24 cellular contexts compared by ENCODE assay signal in genomic region chr10:24858908-24859270, GRCh38.
DNase-seq lines count a peak whose midpoint lies in the region; ATAC-seq, FAIRE-seq and TF ChIP-seq lines count a peak whose summit lies in the region.
"Had no signal": no experiment of that assay in that cellular context is flagged by ENCODE, and none has a peak within 500 bp of the region (broad histone marks: within the 10 kb centered on the region; RNA-seq: fewer than 3 reads in every experiment).

No MANE protein-coding gene starts in this region.

- no peak for TF ChIP-seq EP300 in H1 (IDR thresholded peaks at IDR 0.05; ENCODE audit: borderline replicate concordance in 1 of 2, low read depth in 2 of 2, low read length in 2 of 2)

- BruUV-seq in PC-9 (replicated peaks; lab: Mats Ljungman, UMichigan) = no TSS peak

- no peak overlapping the region for H3K27ac ChIP-seq in GM23338 (ENCODE audit: low read depth)
- H3K27ac ChIP-seq in PC-9 = peak overlapping the region; percentile 16; the same call in 1 of the 2 replicates
- H3K27ac ChIP-seq in H1 (ENCODE audit: low read depth, low read length) = no peak overlapping the region
- H3K27ac ChIP-seq in prostate gland = no peak overlapping the region
- H3K27ac ChIP-seq: body of pancreas, esophagus squamous epithelium, gastroesophageal sphincter, parathyroid adenoma, right lobe of liver, stomach, tibial nerve had no signal

- TF ChIP-seq RAD21 in H1 (IDR thresholded peaks at IDR 0.05 in 1 of 2, conservative IDR thresholded peaks at IDR 0.05 in 1 of 2; ENCODE audit: low read depth in 2 of 2, low read length in 2 of 2) = no peak

- intact Hi-C loops in PC-9 (cut with micrococcal nuclease; ENCODE audit: unreplicated experiment) (no loop called here), prostate gland (cut with DNase I) (no loop called here)

- no peak overlapping the region for H2BK20ac ChIP-seq in H1 (ENCODE audit: low read length)

- H3K23ac ChIP-seq in H1 (ENCODE audit: insufficient read length) = no peak overlapping the region

- H2BK120ac ChIP-seq in H1 (replicated peaks; ENCODE audit: low read depth, low read length) = no peak overlapping the region

- 0 out of 3 replicates have a peak, but pooled peaks cover 4% of the 10 kb centered on the region for H3K9me3 Mint-ChIP-seq in GM23338
- peaks cover 6% of the 10 kb centered on the region for H3K9me3 Mint-ChIP-seq in osteocyte (ENCODE audit: unreplicated experiment)
- H3K9me3 Mint-ChIP-seq: activated CD4-positive, alpha-beta memory T cell treated with anti-CD3 and anti-CD28 coated beads, Interleukin-2, amount 10 ng/mL, durations not matched to agents 7 days and 5 days; activated naive CD8-positive, alpha-beta T cell treated with anti-CD3 and anti-CD28 coated beads, Interleukin-2, amount 50 U/mL, for 24 hours; natural killer cell had no signal

- no peak overlapping the region for H3K14ac ChIP-seq in H1 (ENCODE audit: insufficient read length)

- H3K27ac Mint-ChIP-seq in GM23338 (no peak overlapping the region), osteocyte (ENCODE audit: unreplicated experiment) (peak overlapping the region; percentile 67)
- H3K27ac Mint-ChIP-seq: activated CD4-positive, alpha-beta memory T cell treated with anti-CD3 and anti-CD28 coated beads, Interleukin-2, amount 10 ng/mL, durations not matched to agents 7 days and 5 days; activated naive CD8-positive, alpha-beta T cell treated with anti-CD3 and anti-CD28 coated beads, Interleukin-2, amount 50 U/mL, for 24 hours; natural killer cell had no signal

- H3K4me2 ChIP-seq in GM23338 = peak overlapping the region; percentile 48; the same call in 1 of the 2 replicates
- peak overlapping the region; percentile 45; the same call in 1 of the 2 replicates for H3K4me2 ChIP-seq in PC-9
- H3K4me2 ChIP-seq in H1 (ENCODE audit: insufficient read depth in 1 of 2, low read depth in 2 of 2, low read length in 2 of 2) = peak overlapping the region in 1 of 2 experiments; percentile 49; a peak in 1 of 4 replicates

- no peak for FAIRE-seq in H1 (lab: Jason Lieb, UNC)

- H3K36me3 ChIP-seq in GM23338 (ENCODE audit: insufficient read depth) (no peaks in the 10 kb centered on the region), PC-9 (ENCODE audit: low read depth) (no peaks in the 10 kb centered on the region), H1 (ENCODE audit: control insufficient read depth in 2 of 4, insufficient read depth in 4 of 4, low read length in 3 of 4) (no peaks in the 10 kb centered on the region), prostate gland (no peaks in the 10 kb centered on the region)
- H3K36me3 ChIP-seq: esophagus squamous epithelium, gastroesophageal sphincter, right lobe of liver, stomach, tibial nerve had no signal

- no peak overlapping the region; the same call in 1 of the 2 replicates for H2BK15ac ChIP-seq in H1 (ENCODE audit: low read length)

- H4K91ac ChIP-seq in H1 (replicated peaks; ENCODE audit: insufficient read length, low read length) = no peak overlapping the region

- H2AFZ ChIP-seq in GM23338 (peak overlapping the region; percentile 19; the same call in 1 of the 2 replicates), PC-9 (no peak overlapping the region), H1 (ENCODE audit: low read length) (peak overlapping the region; percentile 74)
- H2AFZ ChIP-seq: parathyroid adenoma had no signal

- H3K23me2 ChIP-seq in H1 (ENCODE audit: low read depth, low read length) = no peaks in the 10 kb centered on the region

- H3K56ac ChIP-seq in H1 (replicated peaks; ENCODE audit: insufficient read length, low read depth, low read length) = no peak overlapping the region

- POLR2A ChIA-PET in PC-9 (lab: Charles Lee; ENCODE audit: unreplicated experiment) = no interaction called here
- POLR2A ChIA-PET in H1 (lab: Charles Lee; ENCODE audit: partially characterized antibody) = no interaction called here

- H2BK5ac ChIP-seq in H1 (ENCODE audit: low read depth, low read length) = no peak overlapping the region

- peaks cover 25% of the 10 kb centered on the region for H3K4me1 Mint-ChIP-seq in GM23338
- H3K4me1 Mint-ChIP-seq in osteocyte (ENCODE audit: unreplicated experiment) = peaks cover 25% of the 10 kb centered on the region
- H3K4me1 Mint-ChIP-seq: natural killer cell had no signal

- H4K20me1 ChIP-seq in GM23338 (replicated peaks; ENCODE audit: insufficient read depth) (no peaks in the 10 kb centered on the region), PC-9 (ENCODE audit: insufficient read depth) (no peaks in the 10 kb centered on the region), H1 (replicated peaks in 1 of 2; ENCODE audit: control insufficient read depth in 1 of 2, insufficient read depth in 2 of 2, low read length in 2 of 2) (no peaks in the 10 kb centered on the region)

- H3K9me3 ChIP-seq in PC-9 (ENCODE audit: insufficient read depth, low read depth) (no peaks in the 10 kb centered on the region), H1 (ENCODE audit: insufficient read depth in 2 of 2, low read depth in 1 of 2, low read length in 1 of 2) (no peaks in the 10 kb centered on the region), prostate gland (no peaks in the 10 kb centered on the region)
- H3K9me3 ChIP-seq: body of pancreas, esophagus squamous epithelium, gastroesophageal sphincter, right lobe of liver, stomach had no signal

- H3K79me1 ChIP-seq in H1 (ENCODE audit: low read depth, low read length) = no peaks in the 10 kb centered on the region

- H3K9me2 ChIP-seq in GM23338 (ENCODE audit: insufficient read depth) = no peaks in the 10 kb centered on the region
- no peaks in the 10 kb centered on the region for H3K9me2 ChIP-seq in PC-9 (ENCODE audit: insufficient read depth)

- CTCF ChIA-PET in PC-9 (lab: Charles Lee) (interaction anchor here (0.9 kb wide), 1 partner anchor 10 kb away, joined by 3 read pairs; no protein-coding TSS in a partner anchor), H1 (lab: Charles Lee; ENCODE audit: partially characterized antibody) (interaction anchor here (0.6 to 2.4 kb wide), 5 partner anchors 10 to 131 kb away, joined by 3 to 12 read pairs (median 3); no protein-coding TSS in a partner anchor)

- H3F3A ChIP-seq in GM23338 (replicated peaks; ENCODE audit: low read depth) (no peaks in the 10 kb centered on the region), PC-9 (ENCODE audit: insufficient read depth, low read depth) (peaks cover 21% of the 10 kb centered on the region)

- H3K9ac ChIP-seq in H1 (replicated peaks in 1 of 4; ENCODE audit: extremely low read depth in 1 of 4, low read depth in 3 of 4, low read length in 3 of 4) = no peak overlapping the region
- H3K9ac ChIP-seq: parathyroid adenoma had no signal

- TF ChIP-seq POLR2A in H1 (IDR thresholded peaks at IDR 0.05; ENCODE audit: control extremely low read depth in 1 of 2, low read depth in 2 of 2, low read length in 2 of 2) (no peak), prostate gland (IDR thresholded peaks at IDR 0.05) (no peak)

- H3K4me3 Mint-ChIP-seq in GM23338 = no peak overlapping the region
- no peak overlapping the region for H3K4me3 Mint-ChIP-seq in osteocyte (ENCODE audit: unreplicated experiment)
- H3K4me3 Mint-ChIP-seq: activated CD4-positive, alpha-beta memory T cell treated with anti-CD3 and anti-CD28 coated beads, Interleukin-2, amount 10 ng/mL, durations not matched to agents 7 days and 5 days; activated naive CD8-positive, alpha-beta T cell treated with anti-CD3 and anti-CD28 coated beads, Interleukin-2, amount 50 U/mL, for 24 hours; natural killer cell had no signal

- H4K5ac ChIP-seq in H1 (ENCODE audit: insufficient read length, low read depth, low read length) = no peak overlapping the region

- 52% methylated on average over 4 of the region's 4 CpGs; no CpG with 5 or more reads in 1 of the 2 experiments for WGBS in H1 (ENCODE audit: extremely low coverage in 1 of 2, insufficient coverage in 1 of 2, insufficient read length in 1 of 2, insufficient replicate concordance in 2 of 2, low coverage in 1 of 2, low lambda C conversion rate in 2 of 2, missing lambda C conversion rate in 1 of 2), 2 experiments
- WGBS in prostate gland = 84% methylated on average over 4 of the region's 4 CpGs

- H3K27me3 ChIP-seq in GM23338 (ENCODE audit: insufficient read depth) (no peaks in the 10 kb centered on the region), PC-9 (ENCODE audit: insufficient read depth, low read depth) (no peaks in the 10 kb centered on the region), H1 (replicated peaks in 1 of 4; ENCODE audit: control insufficient read depth in 3 of 4, extremely low read depth in 1 of 4, insufficient read depth in 3 of 4, low read length in 3 of 4) (no peaks in the 10 kb centered on the region), prostate gland (replicated peaks; ENCODE audit: insufficient read depth) (no peaks in the 10 kb centered on the region)
- H3K27me3 ChIP-seq: body of pancreas, esophagus squamous epithelium, gastroesophageal sphincter, right lobe of liver, stomach had no signal

- H3K18ac ChIP-seq in H1 (ENCODE audit: extremely low read depth, low read length) = no peak overlapping the region

- H3K36me3 Mint-ChIP-seq in GM23338 (ENCODE audit: low read depth) (peaks cover 12% of the 10 kb centered on the region), osteocyte (ENCODE audit: unreplicated experiment) (peaks cover 4% of the 10 kb centered on the region)
- H3K36me3 Mint-ChIP-seq: natural killer cell had no signal

- no peak overlapping the region for H2AK5ac ChIP-seq in H1 (ENCODE audit: low read depth, low read length)

- no peak for TF ChIP-seq CTCF in GM23338 (conservative IDR thresholded peaks at IDR 0.05; ENCODE audit: low read depth in 2 of 2)
- no peak for TF ChIP-seq CTCF in PC-9 (conservative IDR thresholded peaks at IDR 0.05)
- TF ChIP-seq CTCF in H1 (IDR thresholded peaks at IDR 0.05; ENCODE audit: control extremely low read depth in 1 of 3, insufficient read depth in 1 of 3, low read depth in 1 of 3, low read length in 3 of 3) = no peak
- no peak for TF ChIP-seq CTCF in osteocyte (IDR thresholded peaks at IDR 0.05)
- no peak for TF ChIP-seq CTCF in prostate gland (IDR thresholded peaks at IDR 0.05)

- H3K4me3 ChIP-seq in GM23338 = no peak overlapping the region
- H3K4me3 ChIP-seq in PC-9 = no peak overlapping the region
- H3K4me3 ChIP-seq in H1 (ENCODE audit: extremely low read depth in 1 of 4, insufficient read depth in 2 of 4, low read depth in 3 of 4, low read length in 4 of 4) = no peak overlapping the region
- H3K4me3 ChIP-seq in prostate gland = no peak overlapping the region
- H3K4me3 ChIP-seq: body of pancreas, esophagus squamous epithelium, gastroesophageal sphincter, right lobe of liver, stomach, tibial nerve had no signal

- peaks cover 4% of the 10 kb centered on the region for H3K27me3 Mint-ChIP-seq in GM23338 (ENCODE audit: insufficient read depth, low read depth, poor library complexity)
- no peaks in the 10 kb centered on the region for H3K27me3 Mint-ChIP-seq in osteocyte (ENCODE audit: unreplicated experiment)
- H3K27me3 Mint-ChIP-seq: activated CD4-positive, alpha-beta memory T cell treated with anti-CD3 and anti-CD28 coated beads, Interleukin-2, amount 10 ng/mL, durations not matched to agents 7 days and 5 days; activated naive CD8-positive, alpha-beta T cell treated with anti-CD3 and anti-CD28 coated beads, Interleukin-2, amount 50 U/mL, for 24 hours had no signal

- peaks cover 18% of the 10 kb centered on the region for H3K4me1 ChIP-seq in GM23338 (ENCODE audit: insufficient read depth)
- peaks cover 27% of the 10 kb centered on the region for H3K4me1 ChIP-seq in PC-9 (replicated peaks; ENCODE audit: insufficient read depth)
- peaks cover 5 to 12% (median 9%) of the 10 kb centered on the region in 4 experiments for H3K4me1 ChIP-seq in H1 (replicated peaks in 1 of 4; ENCODE audit: control insufficient read depth in 3 of 4, insufficient read depth in 4 of 4, low read length in 3 of 4)
- H3K4me1 ChIP-seq in prostate gland (replicated peaks) = no peaks in the 10 kb centered on the region
- H3K4me1 ChIP-seq: body of pancreas, esophagus squamous epithelium, gastroesophageal sphincter, right lobe of liver, stomach, tibial nerve had no signal

- no peak overlapping the region for H4K8ac ChIP-seq in H1 (ENCODE audit: extremely low read depth, insufficient read depth, low read length)

- H3K79me2 ChIP-seq in GM23338 (replicated peaks; ENCODE audit: insufficient read depth) = no peaks in the 10 kb centered on the region
- no peaks in the 10 kb centered on the region for H3K79me2 ChIP-seq in PC-9 (ENCODE audit: low read depth)
- H3K79me2 ChIP-seq in H1 (ENCODE audit: control insufficient read depth in 1 of 2, insufficient read depth in 2 of 2, low read length in 2 of 2) = no peaks in the 10 kb centered on the region
- H3K79me2 ChIP-seq: parathyroid adenoma had no signal

- H3K4ac ChIP-seq in H1 (replicated peaks; ENCODE audit: insufficient read length, low read depth, low read length) = no peak overlapping the region

- H2BK12ac ChIP-seq in H1 (ENCODE audit: low read depth, low read length) = no peak overlapping the region

- DNase-seq in GM23338 (ENCODE audit: low spot score) = no peak
- DNase-seq in PC-9 = no peak
- DNase-seq in H1 (ENCODE audit: low read depth in 1 of 2, low spot score in 2 of 2) = no peak
- DNase-seq in osteocyte (ENCODE audit: extremely low spot score, unreplicated experiment) = no peak
- DNase-seq in prostate gland (ENCODE audit: low spot score) = no peak
- no peak for DNase-seq in activated naive CD4-positive, alpha-beta T cell treated with anti-CD3 and anti-CD28 coated beads, Interleukin-2, amount 50 U/mL, for 16 hours
- DNase-seq in GM19238 (ENCODE audit: insufficient read length, low spot score) = no peak
- no peak for DNase-seq in GF-D8 (lab: John Stamatoyannopoulos, UW)
- DNase-seq: activated CD4-positive, alpha-beta memory T cell treated with anti-CD3 and anti-CD28 coated beads, Interleukin-2, amount 10 ng/mL, durations not matched to agents 7 days and 5 days; activated CD4-positive, CD25-positive, alpha-beta regulatory T cell treated with anti-CD3 and anti-CD28 coated beads, Interleukin-2, amount 50 U/mL, for 72 hours; activated naive CD8-positive, alpha-beta T cell treated with anti-CD3 and anti-CD28 coated beads, Interleukin-2, amount 50 U/mL, for 24 hours; body of pancreas; esophagus squamous epithelium; hypothalamus; natural killer cell; NCI-H2081; right lobe of liver; SHP77; stomach; T-helper 1 cell had no signal

- ATAC-seq in GM23338 = peak; percentile 38
- ATAC-seq: activated naive CD8-positive, alpha-beta T cell treated with anti-CD3 and anti-CD28 coated beads, Interleukin-2, amount 50 U/mL, for 24 hours; body of pancreas; gastroesophageal sphincter; HCT116; natural killer cell; right lobe of liver had no signal
